ENCODE assay signal across 9 cellular contexts in the genomic region with DNA sequence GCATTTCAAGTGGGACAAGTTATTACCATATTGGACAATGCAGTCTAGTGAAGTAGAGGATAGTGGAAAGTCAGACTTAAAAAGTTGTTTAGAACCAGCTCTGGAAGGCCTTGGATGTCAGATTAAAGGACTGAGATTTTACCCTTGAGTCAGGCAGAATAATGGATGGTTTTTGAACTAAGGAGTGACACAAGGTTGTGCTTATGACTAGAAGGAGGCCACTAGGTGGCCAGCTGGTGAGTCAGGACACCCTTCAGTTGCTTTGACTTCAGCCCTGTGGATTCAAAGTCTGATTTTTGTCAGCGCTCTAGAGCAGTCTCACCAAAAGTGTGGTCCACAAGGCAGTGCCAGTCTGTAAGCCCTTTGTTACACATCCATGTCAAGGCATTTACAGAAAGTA. TPM values are rescaled to one million over a fixed set of nuclear protein-coding genes. Genes with fewer than 3 reads are reported as not detected.
DNase-seq lines count a peak whose midpoint lies in the region; ATAC-seq lines count a peak whose summit lies in the region.
"Had no signal": no experiment of that assay in that cellular context is flagged by ENCODE, and none has a peak within 500 bp of the region (broad histone marks: within the 10 kb centered on the region; RNA-seq: fewer than 3 reads in every experiment).

No MANE protein-coding gene starts in this region.

- H3K4me1 Mint-ChIP-seq in activated T-cell treated with anti-CD3 and anti-CD28 coated beads, Interleukin-2, amount 50 U/mL, for 24 hours (ENCODE audit: low read depth): peaks cover 42% of the 10 kb centered on the region

- peaks cover 80% of the 10 kb centered on the region for H3K36me3 Mint-ChIP-seq in activated T-cell treated with anti-CD3 and anti-CD28 coated beads, Interleukin-2, amount 50 U/mL, for 24 hours (ENCODE audit: low read depth)
- peaks cover 45 to 71% of the 10 kb centered on the region in 2 donors for H3K36me3 Mint-ChIP-seq in activated naive CD4-positive, alpha-beta T cell treated with anti-CD3 and anti-CD28 coated beads, Interleukin-2, amount 50 U/mL, for 72 hours

- no peaks in the 10 kb centered on the region for H3K9me3 Mint-ChIP-seq in activated T-cell treated with anti-CD3 and anti-CD28 coated beads, Interleukin-2, amount 50 U/mL, for 24 hours
- H3K9me3 Mint-ChIP-seq in activated naive CD4-positive, alpha-beta T cell treated with anti-CD3 and anti-CD28 coated beads, Interleukin-2, amount 50 U/mL, for 72 hours: no peaks in the 10 kb centered on the region
- H3K9me3 Mint-ChIP-seq: activated naive CD8-positive, alpha-beta T cell treated with anti-CD3 and anti-CD28 coated beads, Interleukin-2, amount 10 ng/mL, durations not matched to agents 7 days and 5 days had no signal

- H3K4me3 Mint-ChIP-seq in activated T-cell treated with anti-CD3 and anti-CD28 coated beads, Interleukin-2, amount 50 U/mL, for 24 hours: no peak overlapping the region

- H3K27me3 Mint-ChIP-seq in activated T-cell treated with anti-CD3 and anti-CD28 coated beads, Interleukin-2, amount 50 U/mL, for 24 hours: no peaks in the 10 kb centered on the region
- H3K27me3 Mint-ChIP-seq: activated naive CD8-positive, alpha-beta T cell treated with anti-CD3 and anti-CD28 coated beads, Interleukin-2, amount 10 ng/mL, durations not matched to agents 7 days and 5 days had no signal

- ATAC-seq in activated naive CD4-positive, alpha-beta T cell treated with anti-CD3 and anti-CD28 coated beads, Interleukin-2, amount 50 U/mL, for 72 hours: peak; percentile 17 to 33
- ATAC-seq in GM21526 (IDR thresholded peaks at IDR 0.05; ENCODE audit: low FRiP score, unreplicated experiment): no peak
- ATAC-seq in HG03565 (IDR thresholded peaks at IDR 0.05; ENCODE audit: unreplicated experiment): no peak
- no peak for ATAC-seq in HG02852 (IDR thresholded peaks at IDR 0.05; ENCODE audit: unreplicated experiment)

- peak overlapping the region; percentile 15 for H3K27ac Mint-ChIP-seq in activated T-cell treated with anti-CD3 and anti-CD28 coated beads, Interleukin-2, amount 50 U/mL, for 24 hours
- H3K27ac Mint-ChIP-seq in activated naive CD4-positive, alpha-beta T cell treated with anti-CD3 and anti-CD28 coated beads, Interleukin-2, amount 50 U/mL, for 72 hours: no peak overlapping the region
- H3K27ac Mint-ChIP-seq: activated naive CD8-positive, alpha-beta T cell treated with anti-CD3 and anti-CD28 coated beads, Interleukin-2, amount 10 ng/mL, durations not matched to agents 7 days and 5 days had no signal

- no peak for DNase-seq in activated T-cell treated with anti-CD3 and anti-CD28 coated beads, Interleukin-2, amount 50 U/mL, for 24 hours
- DNase-seq in activated T-cell treated with anti-CD3 and anti-CD28 coated beads for 4 hours (no peak), M059J (ENCODE audit: low read depth) (peak; percentile 61), myocyte (ENCODE audit: low read depth) (peak; percentile 40)
- peak in 1 of 2 donors; percentile 25 for DNase-seq in activated naive CD4-positive, alpha-beta T cell treated with anti-CD3 and anti-CD28 coated beads, Interleukin-2, amount 50 U/mL, for 72 hours (ENCODE audit: low spot score in 2 of 2)
- DNase-seq: activated naive CD8-positive, alpha-beta T cell treated with anti-CD3 and anti-CD28 coated beads, Interleukin-2, amount 10 ng/mL, durations not matched to agents 7 days and 5 days had no signal

RNA-seq across cellular contexts. Expression of a gene that starts 3.8 kb away (rescaled TPM):
- 33.7 and 41.8 TPM in 2 replicates for total RNA-seq in M059J (2014; rRNA removed; shearing (Covaris generic))
- 10 to 100 TPM; 41.1 to 53.8 TPM for total RNA-seq in activated naive CD4-positive, alpha-beta T cell treated with anti-CD3 and anti-CD28 coated beads, Interleukin-2, amount 50 U/mL, for 72 hours
- 20.1 and 29.2 TPM in 2 replicates for total RNA-seq in myocyte
- 9.2 TPM for polyA plus RNA-seq in myocyte (2012)

Comparison
In these comparisons a context has a peak if more than half of its experiments do, and no peak if none do; other contexts are left out.
1. DNase-seq: peak in M059J (single experiment) and myocyte (single experiment); none in activated T-cell treated with anti-CD3 and anti-CD28 coated beads, Interleukin-2, amount 50 U/mL, for 24 hours (single experiment) and activated T-cell treated with anti-CD3 and anti-CD28 coated beads for 4 hours (single experiment).
2. ATAC-seq: peak in activated naive CD4-positive, alpha-beta T cell treated with anti-CD3 and anti-CD28 coated beads, Interleukin-2, amount 50 U/mL, for 72 hours (2 of 2); none in GM21526 (single experiment), HG03565 (single experiment) and HG02852 (single experiment).